Comparison of ENCODE assay signal across 9 cellular contexts in genomic region chr3:8739757-8740508, GRCh38. TPM values are rescaled to one million over a fixed set of nuclear protein-coding genes. Genes with fewer than 3 reads are reported as not detected.
DNase-seq lines count a peak whose midpoint lies in the region; ATAC-seq, FAIRE-seq and TF ChIP-seq lines count a peak whose summit lies in the region.
"Had no signal": no experiment of that assay in that cellular context is flagged by ENCODE, and none has a peak within 500 bp of the region (broad histone marks: within the 10 kb centered on the region; RNA-seq: fewer than 3 reads in every experiment).

No MANE protein-coding gene starts in this region.

- H3K4me2 ChIP-seq in keratinocyte (ENCODE audit: control insufficient read depth, extremely low read depth, insufficient read depth, low read depth, low read length) = peak overlapping the region; percentile 47

- no peaks in the 10 kb centered on the region for H4K20me1 ChIP-seq in keratinocyte (ENCODE audit: control insufficient read depth, extremely low read depth, insufficient read depth, low read length)

- H3K4me3 ChIP-seq in keratinocyte (ENCODE audit: control insufficient read depth in 2 of 3, extremely low read depth in 1 of 3, insufficient read depth in 2 of 3, low read depth in 1 of 3, low read length in 3 of 3) = no peak overlapping the region

- FAIRE-seq in H54 (lab: Jason Lieb, UNC) (peak; percentile 89), keratinocyte (lab: Jason Lieb, UNC) (peak; percentile 100)

- dilution Hi-C loops in keratinocyte (cut with MboI; ENCODE audit: extremely low pct_ligation_motif_present, low sequenced_read_pairs) = no loop called here

- in situ Hi-C loops in Caki2 (cut with HindIII; ENCODE audit: low pct_unique_long_range_greater_than_20kb, low sequenced_read_pairs) = no loop called here

- no peaks in the 10 kb centered on the region for H3K9me3 ChIP-seq in keratinocyte (ENCODE audit: control insufficient read depth, low read depth, low read length)

- no peaks in the 10 kb centered on the region for H3K36me3 ChIP-seq in keratinocyte (ENCODE audit: control insufficient read depth in 2 of 2, extremely low read depth in 1 of 2, insufficient read depth in 2 of 2, low read length in 2 of 2)

- peak overlapping the region; percentile 39 for H3K27ac ChIP-seq in keratinocyte (ENCODE audit: control insufficient read depth, insufficient read depth, low read length)

- H2AFZ ChIP-seq in keratinocyte (ENCODE audit: control insufficient read depth, low read length) = no peak overlapping the region

- no peaks in the 10 kb centered on the region for H3K9me1 ChIP-seq in keratinocyte (ENCODE audit: control insufficient read depth, extremely low read depth, insufficient read depth, low read length)

- DNase-seq in Caki2 (ENCODE audit: low read depth) (peak; percentile 72), H54 (ENCODE audit: insufficient read length, low spot score) (peak; percentile 82), SW 1271 (lab: John Stamatoyannopoulos, UW) (peak; percentile 60 to 92), keratinocyte (ENCODE audit: low read depth, low spot score) (peak; percentile 94), NCI-H748 treated with DMSO at 0.1 percent for 48 hours (lab: John Stamatoyannopoulos, UW) (no peak), CD1c-positive myeloid dendritic cell (ENCODE audit: extremely low spot score) (no peak), HuH-7.5 (ENCODE audit: low spot score) (no peak)
- DNase-seq: amniotic stem cell had no signal

- H3K79me2 ChIP-seq in keratinocyte (ENCODE audit: control insufficient read depth, insufficient read depth, low read length) = no peaks in the 10 kb centered on the region

- ATAC-seq in HG02798 (IDR thresholded peaks at IDR 0.05; ENCODE audit: poor library complexity, unreplicated experiment) = no peak

- TF ChIP-seq CTCF in keratinocyte (optimal IDR thresholded peaks at IDR 0.05 in 1 of 3, IDR thresholded peaks at IDR 0.05 in 1 of 3, conservative IDR thresholded peaks at IDR 0.05 in 1 of 3; ENCODE audit: extremely low read depth in 1 of 3, insufficient read depth in 2 of 3, low read length in 3 of 3) = peak in 1 of 3 experiments; percentile 18

- no peaks in the 10 kb centered on the region for H3K27me3 ChIP-seq in keratinocyte (ENCODE audit: control insufficient read depth, extremely low read depth, insufficient read depth, low read length)

- no peak overlapping the region for H3K9ac ChIP-seq in keratinocyte (ENCODE audit: control insufficient read depth, extremely low read depth, insufficient read depth, low read length)

- peaks cover 38% of the 10 kb centered on the region for H3K4me1 ChIP-seq in keratinocyte (ENCODE audit: control insufficient read depth, extremely low read depth, insufficient read depth, low read length)

- TF ChIP-seq POLR2A in H54 (IDR thresholded peaks at IDR 0.05; ENCODE audit: low read depth, low read length) = no peak

RNA-seq across cellular contexts. Expression of gene CAV3, which starts 6.3 kb away (rescaled TPM):
- not detected in 2 replicates for total RNA-seq in Caki2 (2014; rRNA removed; shearing (Covaris generic); ENCODE audit: low replicate concordance)
- polyA plus RNA-seq in keratinocyte = not detected in 3 replicates
- not detected for polyA plus RNA-seq in keratinocyte (2011; ENCODE audit: low read depth)
- not detected in 2 replicates for polyA plus RNA-seq in keratinocyte (2011; cell fraction: cytosol; rRNA removed)
- polyA plus RNA-seq in keratinocyte (2011; cell fraction: nucleus; rRNA removed) = not detected in 2 replicates
- not detected in 2 replicates for polyA plus RNA-seq in keratinocyte (2012; ENCODE audit: low replicate concordance)
- not detected in 3 replicates for polyA minus RNA-seq in keratinocyte
- not detected for polyA minus RNA-seq in keratinocyte (2011; cell fraction: cytosol; rRNA and poly(A)+ RNA removed)
- polyA minus RNA-seq in keratinocyte (2011; cell fraction: nucleus; rRNA and poly(A)+ RNA removed) = not detected in 2 replicates

RNA-seq across cellular contexts. Expression of gene OXTR, which starts 29.5 kb away (rescaled TPM):
- 0.61 and 1.6 TPM in 2 replicates for total RNA-seq in Caki2 (2014; rRNA removed; shearing (Covaris generic); ENCODE audit: low replicate concordance)
- 0.08 to 0.19 TPM (median 0.16 TPM) in 3 replicates for polyA plus RNA-seq in keratinocyte
- polyA plus RNA-seq in keratinocyte (2011; ENCODE audit: low read depth) = 0.41 TPM
- polyA plus RNA-seq in keratinocyte (2011; cell fraction: cytosol; rRNA removed) = 0.06 and 0.10 TPM in 2 replicates
- 0.48 and 0.53 TPM in 2 replicates for polyA plus RNA-seq in keratinocyte (2011; cell fraction: nucleus; rRNA removed)
- 0.14 and 0.31 TPM in 2 replicates for polyA plus RNA-seq in keratinocyte (2012; ENCODE audit: low replicate concordance)
- 0.03 to 0.19 TPM (median 0.07 TPM) in 3 replicates for polyA minus RNA-seq in keratinocyte
- polyA minus RNA-seq in keratinocyte (2011; cell fraction: cytosol; rRNA and poly(A)+ RNA removed) = not detected
- polyA minus RNA-seq in keratinocyte (2011; cell fraction: nucleus; rRNA and poly(A)+ RNA removed) = 0.32 and 0.54 TPM in 2 replicates

Comparison
In these comparisons a context has a peak if more than half of its experiments do, and no peak if none do; other contexts are left out.
1. DNase-seq: peak in Caki2 (single experiment), H54 (single experiment), SW 1271 (2 of 2) and keratinocyte (single experiment); none in NCI-H748 treated with DMSO at 0.1 percent for 48 hours (single experiment), CD1c-positive myeloid dendritic cell (single experiment) and HuH-7.5 (single experiment).